12 cellular contexts compared by ENCODE assay signal in genomic region chr17:3556905-3557767, GRCh38. TPM values are rescaled to one million over a fixed set of nuclear protein-coding genes. Genes with fewer than 3 reads are reported as not detected.
A peak's percentile ranks its signal among the peaks of the same experiment; 100 is the strongest.
DNase-seq lines count a peak whose midpoint lies in the region; ATAC-seq, FAIRE-seq and TF ChIP-seq lines count a peak whose summit lies in the region.
"Had no signal": no experiment of that assay in that cellular context is flagged by ENCODE, and none has a peak within 500 bp of the region (broad histone marks: within the 10 kb centered on the region; RNA-seq: fewer than 3 reads in every experiment).

No MANE protein-coding gene starts in this region.

- H3K27me3 ChIP-seq in H1 (replicated peaks in 1 of 4; ENCODE audit: control insufficient read depth in 3 of 4, extremely low read depth in 1 of 4, insufficient read depth in 3 of 4, low read length in 3 of 4): no peaks in the 10 kb centered on the region
- H3K27me3 ChIP-seq in CD4-positive, alpha-beta memory T cell (ENCODE audit: insufficient read depth, low read length): no peaks in the 10 kb centered on the region
- H3K27me3 ChIP-seq: pancreas had no signal

- H3K14ac ChIP-seq in H1 (ENCODE audit: insufficient read length): no peak overlapping the region

- TF ChIP-seq POLR2A in H1 (IDR thresholded peaks at IDR 0.05; ENCODE audit: control extremely low read depth in 1 of 2, low read depth in 2 of 2, low read length in 2 of 2): no peak

- H4K20me1 ChIP-seq in H1 (replicated peaks in 1 of 2; ENCODE audit: control insufficient read depth in 1 of 2, insufficient read depth in 2 of 2, low read length in 2 of 2): no peaks in the 10 kb centered on the region

- H3K27me3 Mint-ChIP-seq in CD4-positive, alpha-beta memory T cell: peaks cover 7 to 10% of the 10 kb centered on the region in 2 donors

- no peaks in the 10 kb centered on the region for H3K9me3 ChIP-seq in H1 (ENCODE audit: insufficient read depth in 2 of 2, low read depth in 1 of 2, low read length in 1 of 2)
- no peaks in the 10 kb centered on the region for H3K9me3 ChIP-seq in CD4-positive, alpha-beta memory T cell (ENCODE audit: control insufficient read depth in 1 of 2, low read length in 2 of 2)
- H3K9me3 ChIP-seq: pancreas had no signal

- H3K23ac ChIP-seq in H1 (ENCODE audit: insufficient read length): no peak overlapping the region

- intact Hi-C loops in CD4-positive, alpha-beta memory T cell (cut with micrococcal nuclease): no loop called here

- no peaks in the 10 kb centered on the region for H3K23me2 ChIP-seq in H1 (ENCODE audit: low read depth, low read length)

- TF ChIP-seq CTCF in H1 (IDR thresholded peaks at IDR 0.05; ENCODE audit: control extremely low read depth in 1 of 3, insufficient read depth in 1 of 3, low read depth in 1 of 3, low read length in 3 of 3): no peak

- H3K79me1 ChIP-seq in H1 (ENCODE audit: low read depth, low read length): no peaks in the 10 kb centered on the region

- H3K27ac Mint-ChIP-seq in CD4-positive, alpha-beta memory T cell: peak overlapping the region in 1 of 7 donors; percentile 22

- H3K4me2 ChIP-seq in H1 (ENCODE audit: insufficient read depth in 1 of 2, low read depth in 2 of 2, low read length in 2 of 2): no peak overlapping the region

- H2BK15ac ChIP-seq in H1 (ENCODE audit: low read length): no peak overlapping the region

- no peak overlapping the region for H2BK12ac ChIP-seq in H1 (ENCODE audit: low read depth, low read length)

- no peaks in the 10 kb centered on the region for H3K36me3 Mint-ChIP-seq in CD4-positive, alpha-beta memory T cell

- no peak overlapping the region for H3K18ac ChIP-seq in H1 (ENCODE audit: extremely low read depth, low read length)

- peaks cover 7 to 17% (median 11%) of the 10 kb centered on the region in 4 donors for H3K4me1 Mint-ChIP-seq in CD4-positive, alpha-beta memory T cell

- WGBS in H1 (ENCODE audit: extremely low coverage in 1 of 2, insufficient coverage in 1 of 2, insufficient read length in 1 of 2, insufficient replicate concordance in 2 of 2, low coverage in 1 of 2, low lambda C conversion rate in 2 of 2, missing lambda C conversion rate in 1 of 2), 2 experiments: 88% methylated on average over 16 of the region's 16 CpGs; no CpG with 5 or more reads in 1 of the 2 experiments

- H4K91ac ChIP-seq in H1 (replicated peaks; ENCODE audit: insufficient read length, low read length): no peak overlapping the region

- CTCF ChIA-PET in H1 (lab: Charles Lee; ENCODE audit: partially characterized antibody): interaction anchor here (0.6 to 2.2 kb wide), 4 partner anchors 9 to 45 kb away, joined by 3 to 13 read pairs (median 4); no protein-coding TSS in a partner anchor
- CTCF ChIA-PET in CD4-positive, alpha-beta memory T cell (lab: Charles Lee; ENCODE audit: partially characterized antibody): no interaction called here

- no peak overlapping the region for H2BK120ac ChIP-seq in H1 (replicated peaks; ENCODE audit: low read depth, low read length)

- no peak overlapping the region for H3K4me3 ChIP-seq in H1 (ENCODE audit: extremely low read depth in 1 of 4, insufficient read depth in 2 of 4, low read depth in 3 of 4, low read length in 4 of 4)
- peak overlapping the region; percentile 10 to 46 (median 29) for H3K4me3 ChIP-seq in skin epidermis
- H3K4me3 ChIP-seq in CD4-positive, alpha-beta memory T cell (ENCODE audit: low read length in 2 of 2): no peak overlapping the region
- H3K4me3 ChIP-seq: pancreas, SK-N-MC had no signal

- H2BK5ac ChIP-seq in H1 (ENCODE audit: low read depth, low read length): no peak overlapping the region

- peak; percentile 4 for ATAC-seq in GM19023 (IDR thresholded peaks at IDR 0.05; ENCODE audit: unreplicated experiment)
- ATAC-seq in HG03342 (IDR thresholded peaks at IDR 0.05; ENCODE audit: unreplicated experiment): peak; percentile 0

- peaks cover 0 to 4% (median 0%) of the 10 kb centered on the region in 4 experiments; a peak in 1 of 7 replicates for H3K4me1 ChIP-seq in H1 (replicated peaks in 1 of 4; ENCODE audit: control insufficient read depth in 3 of 4, insufficient read depth in 4 of 4, low read length in 3 of 4)
- peaks cover 17% of the 10 kb centered on the region for H3K4me1 ChIP-seq in CD4-positive, alpha-beta memory T cell (ENCODE audit: insufficient read depth, low read length)

- H3K9ac ChIP-seq in H1 (replicated peaks in 1 of 4; ENCODE audit: extremely low read depth in 1 of 4, low read depth in 3 of 4, low read length in 3 of 4): no peak overlapping the region

- no peak for FAIRE-seq in H1 (lab: Jason Lieb, UNC)
- FAIRE-seq: islet of Langerhans, pancreas had no signal

- no peak overlapping the region for H3K56ac ChIP-seq in H1 (replicated peaks; ENCODE audit: insufficient read length, low read depth, low read length)

- DNase-seq in H1 (ENCODE audit: low read depth in 1 of 2, low spot score in 2 of 2) (no peak), retina (no peak), SW480 (ENCODE audit: low spot score) (no peak)
- DNase-seq in CD4-positive, alpha-beta memory T cell: no peak
- DNase-seq: KG1, NCI-H446 had no signal

- H3K79me2 ChIP-seq in H1 (ENCODE audit: control insufficient read depth in 1 of 2, insufficient read depth in 2 of 2, low read length in 2 of 2): no peaks in the 10 kb centered on the region

- no peaks in the 10 kb centered on the region for H3K36me3 ChIP-seq in H1 (ENCODE audit: control insufficient read depth in 2 of 4, insufficient read depth in 4 of 4, low read length in 3 of 4)
- no peaks in the 10 kb centered on the region for H3K36me3 ChIP-seq in CD4-positive, alpha-beta memory T cell (ENCODE audit: insufficient read depth, low read length)
- H3K36me3 ChIP-seq: pancreas had no signal

- no peak overlapping the region for H4K5ac ChIP-seq in H1 (ENCODE audit: insufficient read length, low read depth, low read length)

- no peak overlapping the region for H3K4ac ChIP-seq in H1 (replicated peaks; ENCODE audit: insufficient read length, low read depth, low read length)

- H2AK5ac ChIP-seq in H1 (ENCODE audit: low read depth, low read length): no peak overlapping the region

- peak overlapping the region; percentile 46 for H4K8ac ChIP-seq in H1 (ENCODE audit: extremely low read depth, insufficient read depth, low read length)

- no peak overlapping the region for H2AFZ ChIP-seq in H1 (ENCODE audit: low read length)

- TF ChIP-seq EP300 in H1 (IDR thresholded peaks at IDR 0.05; ENCODE audit: borderline replicate concordance in 1 of 2, low read depth in 2 of 2, low read length in 2 of 2): no peak

- H3K9me3 Mint-ChIP-seq in CD4-positive, alpha-beta memory T cell: no peaks in the 10 kb centered on the region

- H3K27ac ChIP-seq in H1 (ENCODE audit: low read depth, low read length) (no peak overlapping the region), skin epidermis (peak overlapping the region in 20 of 21 experiments; percentile 28 to 85 (median 72))
- H3K27ac ChIP-seq in CD4-positive, alpha-beta memory T cell (ENCODE audit: low read depth, low read length): no peak overlapping the region
- H3K27ac ChIP-seq: SK-N-MC had no signal

- POLR2A ChIA-PET in H1 (lab: Charles Lee; ENCODE audit: partially characterized antibody): no interaction called here
- POLR2A ChIA-PET in CD4-positive, alpha-beta memory T cell (lab: Charles Lee; ENCODE audit: partially characterized antibody): no interaction called here

- TF ChIP-seq RAD21 in H1 (IDR thresholded peaks at IDR 0.05 in 1 of 2, conservative IDR thresholded peaks at IDR 0.05 in 1 of 2; ENCODE audit: low read depth in 2 of 2, low read length in 2 of 2): no peak

- H2BK20ac ChIP-seq in H1 (ENCODE audit: low read length): no peak overlapping the region

- peak overlapping the region in 3 of 8 donors; percentile 47 to 58 (median 48) for H3K4me3 Mint-ChIP-seq in CD4-positive, alpha-beta memory T cell

TF ChIP-seq in H1, 55 proteins besides CTCF, POLR2A, EP300 and RAD21 (continues in another document):
- TF ChIP-seq MAX (IDR thresholded peaks at IDR 0.05): no peak
- TF ChIP-seq SIRT6 (IDR thresholded peaks at IDR 0.05; ENCODE audit: low read length): no peak
- TF ChIP-seq MAFK (IDR thresholded peaks at IDR 0.05; ENCODE audit: low read depth, low read length): peak; percentile 72
- TF ChIP-seq BACH1 (IDR thresholded peaks at IDR 0.05; ENCODE audit: low read length): no peak
- no peak for TF ChIP-seq SIN3A (conservative IDR thresholded peaks at IDR 0.05 in 1 of 2, IDR thresholded peaks at IDR 0.05 in 1 of 2; ENCODE audit: low read depth in 1 of 2, low read length in 2 of 2)
- TF ChIP-seq TCF12 (IDR thresholded peaks at IDR 0.05; ENCODE audit: low read depth, low read length): no peak
- TF ChIP-seq EZH2 (IDR thresholded peaks at IDR 0.05; ENCODE audit: low read depth, low read length, severe bottlenecking): no peak

RNA-seq across cellular contexts. Expression of gene TRPV3, which starts 0.5 kb away (rescaled TPM):
- 0.40 and 0.56 TPM in 2 replicates for total RNA-seq in H1 (2021; fragmentation: NEBNext Ultra II Directional; extraction: Animal tissue kit (Norgen Biotek cat#: 25700))
- polyA plus RNA-seq in H1 (2011; rRNA removed): 1.0 and 1.1 TPM in 2 replicates
- 1.6 TPM for polyA plus RNA-seq in H1 (2011; cell fraction: cytosol; rRNA removed)
- 3.0 TPM for polyA plus RNA-seq in H1 (2011; cell fraction: nucleus; rRNA removed)
- polyA plus RNA-seq in H1 (2012, experiment 1 of 2): 0.55 to 0.91 TPM (median 0.73 TPM) in 4 replicates
- 0.12 TPM for polyA plus RNA-seq in H1 (2012, experiment 2 of 2)
- polyA plus RNA-seq in H1 (2013, experiment 1 of 2): 0.36 TPM
- 0.28 TPM for polyA plus RNA-seq in H1 (2013, experiment 2 of 2)
- 1.9 and 5.2 TPM in 2 replicates for polyA minus RNA-seq in H1 (2011; rRNA and poly(A)+ RNA removed)
- 1.3 TPM for polyA minus RNA-seq in H1 (2011; cell fraction: cytosol; rRNA and poly(A)+ RNA removed)
- 1.9 TPM for polyA minus RNA-seq in H1 (2011; cell fraction: nucleus; rRNA and poly(A)+ RNA removed)
- under 1 TPM; 0.06 to 0.14 TPM for total RNA-seq in CD4-positive, alpha-beta memory T cell
- polyA plus RNA-seq in CD4-positive, alpha-beta memory T cell: not detected

RNA-seq across cellular contexts. Expression of gene TRPV1, which starts 52.1 kb away (rescaled TPM):
- total RNA-seq in H1 (2021; fragmentation: NEBNext Ultra II Directional; extraction: Animal tissue kit (Norgen Biotek cat#: 25700)): 2.5 and 3.0 TPM in 2 replicates
- polyA plus RNA-seq in H1 (2011; rRNA removed): 3.0 and 3.5 TPM in 2 replicates
- polyA plus RNA-seq in H1 (2011; cell fraction: cytosol; rRNA removed): 3.4 TPM
- polyA plus RNA-seq in H1 (2011; cell fraction: nucleus; rRNA removed): 10.8 TPM
- 2.8 to 3.6 TPM (median 3.5 TPM) in 4 replicates for polyA plus RNA-seq in H1 (2012, experiment 1 of 2)
- 1.5 TPM for polyA plus RNA-seq in H1 (2012, experiment 2 of 2)
- 2.1 TPM for polyA plus RNA-seq in H1 (2013, experiment 1 of 2)
- polyA plus RNA-seq in H1 (2013, experiment 2 of 2): 1.9 TPM
- 3.5 and 4.8 TPM in 2 replicates for polyA minus RNA-seq in H1 (2011; rRNA and poly(A)+ RNA removed)
- 0.88 TPM for polyA minus RNA-seq in H1 (2011; cell fraction: cytosol; rRNA and poly(A)+ RNA removed)
- 3.9 TPM for polyA minus RNA-seq in H1 (2011; cell fraction: nucleus; rRNA and poly(A)+ RNA removed)
- 1 to 10 TPM; 8.1 to 8.8 TPM for total RNA-seq in CD4-positive, alpha-beta memory T cell
- under 1 TPM in 1 of 2 donors, not detected in 1; 0.46 TPM for polyA plus RNA-seq in CD4-positive, alpha-beta memory T cell

Comparison
In these comparisons a context has a peak if more than half of its experiments do, and no peak if none do; other contexts are left out.
1. H3K27ac ChIP-seq: peak in skin epidermis (20 of 21); none in H1 (single experiment) and CD4-positive, alpha-beta memory T cell (single experiment).
2. H3K4me3 ChIP-seq: peak in skin epidermis (7 of 7); none in H1 (0 of 4) and CD4-positive, alpha-beta memory T cell (0 of 2).